ENCODE assay signal across 1 cellular context in genomic region chr14:21476526-21476924, GRCh38.
TF ChIP-seq lines count a peak whose summit lies in the region.

No MANE protein-coding gene starts in this region.

TF ChIP-seq in HCT116, 20 proteins besides CTCF, POLR2A, EP300 and RAD21 (continued from another document):
- TF ChIP-seq JUND (IDR thresholded peaks at IDR 0.05) (no peak), YY1 (IDR thresholded peaks at IDR 0.05; ENCODE audit: extremely low read depth, insufficient replicate concordance, low read depth, low read length) (no peak), SP1 (IDR thresholded peaks at IDR 0.05; ENCODE audit: low read depth) (peak; percentile 40), FOSL1 (IDR thresholded peaks at IDR 0.05; ENCODE audit: low read depth) (no peak), POLR2AphosphoS5 (IDR thresholded peaks at IDR 0.05; ENCODE audit: low read depth, low read length) (peak; percentile 62), REST (IDR thresholded peaks at IDR 0.05; ENCODE audit: low read depth) (no peak), ATF3 (IDR thresholded peaks at IDR 0.05) (no peak), TCF7L2 (IDR thresholded peaks at IDR 0.05; ENCODE audit: borderline replicate concordance, extremely low read depth, insufficient read depth, insufficient read length) (no peak), CBX3 (IDR thresholded peaks at IDR 0.05; ENCODE audit: low read depth) (no peak), SIN3A (IDR thresholded peaks at IDR 0.05; ENCODE audit: low read depth) (peak; percentile 24)
